ENCODE assay signal across 1 cellular context in the genomic region with DNA sequence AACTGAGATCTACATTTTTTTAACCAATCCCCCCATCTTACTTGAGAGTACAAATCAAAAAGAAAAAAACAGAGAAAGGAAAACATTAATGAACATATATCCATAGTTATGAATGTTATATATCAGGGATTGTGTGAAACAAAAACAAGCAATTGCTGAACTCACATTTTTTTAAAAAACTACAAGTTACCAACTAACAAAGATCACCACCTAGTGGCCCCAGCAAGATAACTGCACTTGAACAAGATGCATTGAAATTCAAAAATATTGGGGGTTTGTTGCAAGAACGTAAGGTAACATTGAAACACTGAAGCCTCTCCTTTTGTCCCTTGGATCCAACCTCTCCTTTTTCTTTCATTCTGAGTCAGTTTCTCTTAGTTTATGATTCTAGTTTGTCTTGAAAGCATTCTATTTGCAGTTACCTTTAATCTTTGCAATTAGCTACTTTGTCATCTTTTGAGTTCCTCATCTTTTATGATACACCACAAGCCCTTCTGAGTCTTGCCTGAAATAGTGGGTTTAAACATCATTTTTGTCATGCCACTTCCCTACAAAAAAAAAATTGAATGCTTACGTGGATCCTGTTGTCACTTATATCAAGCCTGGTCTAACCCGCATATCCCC.
TF ChIP-seq lines count a peak whose summit lies in the region.

No MANE protein-coding gene starts in this region.

TF ChIP-seq in K562, 482 proteins besides CTCF, POLR2A, EP300 and RAD21 (continued from another document):
- TF ChIP-seq, protein P1, sequence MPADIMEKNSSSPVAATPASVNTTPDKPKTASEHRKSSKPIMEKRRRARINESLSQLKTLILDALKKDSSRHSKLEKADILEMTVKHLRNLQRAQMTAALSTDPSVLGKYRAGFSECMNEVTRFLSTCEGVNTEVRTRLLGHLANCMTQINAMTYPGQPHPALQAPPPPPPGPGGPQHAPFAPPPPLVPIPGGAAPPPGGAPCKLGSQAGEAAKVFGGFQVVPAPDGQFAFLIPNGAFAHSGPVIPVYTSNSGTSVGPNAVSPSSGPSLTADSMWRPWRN (IDR thresholded peaks at IDR 0.05; ENCODE audit: low read depth), result no peak
- TF ChIP-seq, protein P2, sequence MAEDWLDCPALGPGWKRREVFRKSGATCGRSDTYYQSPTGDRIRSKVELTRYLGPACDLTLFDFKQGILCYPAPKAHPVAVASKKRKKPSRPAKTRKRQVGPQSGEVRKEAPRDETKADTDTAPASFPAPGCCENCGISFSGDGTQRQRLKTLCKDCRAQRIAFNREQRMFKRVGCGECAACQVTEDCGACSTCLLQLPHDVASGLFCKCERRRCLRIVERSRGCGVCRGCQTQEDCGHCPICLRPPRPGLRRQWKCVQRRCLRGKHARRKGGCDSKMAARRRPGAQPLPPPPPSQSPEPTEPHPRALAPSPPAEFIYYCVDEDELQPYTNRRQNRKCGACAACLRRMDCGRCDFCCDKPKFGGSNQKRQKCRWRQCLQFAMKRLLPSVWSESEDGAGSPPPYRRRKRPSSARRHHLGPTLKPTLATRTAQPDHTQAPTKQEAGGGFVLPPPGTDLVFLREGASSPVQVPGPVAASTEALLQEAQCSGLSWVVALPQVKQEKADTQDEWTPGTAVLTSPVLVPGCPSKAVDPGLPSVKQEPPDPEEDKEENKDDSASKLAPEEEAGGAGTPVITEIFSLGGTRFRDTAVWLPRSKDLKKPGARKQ (CRISPR knock-in tag; IDR thresholded peaks at IDR 0.05), result no peak
- TF ChIP-seq MCM5 (IDR thresholded peaks at IDR 0.05; ENCODE audit: low read depth) (no peak), ZNF584 (CRISPR knock-in tag; IDR thresholded peaks at IDR 0.05; ENCODE audit: low read depth) (no peak), PHF21A (IDR thresholded peaks at IDR 0.05; ENCODE audit: borderline replicate concordance, low read depth) (no peak), HNRNPL (IDR thresholded peaks at IDR 0.05; ENCODE audit: low read depth, low read length) (no peak), POU5F1 (IDR thresholded peaks at IDR 0.05; ENCODE audit: borderline replicate concordance, low read depth, low read length, partially characterized antibody) (no peak), SLC30A9 (CRISPR knock-in tag; IDR thresholded peaks at IDR 0.05) (no peak), C11orf30 (IDR thresholded peaks at IDR 0.05; ENCODE audit: low read depth) (peak; percentile 51; the same call in 1 of the 2 replicates), NFE2 (IDR thresholded peaks at IDR 0.05; ENCODE audit: low read depth) (no peak), TOE1 (IDR thresholded peaks at IDR 0.05; ENCODE audit: borderline replicate concordance) (no peak), TOE1 (CRISPR knock-in tag; IDR thresholded peaks at IDR 0.05; ENCODE audit: borderline replicate concordance, low read depth) (no peak), ZBTB7A (IDR thresholded peaks at IDR 0.05; ENCODE audit: borderline replicate concordance, control insufficient read depth, low read depth, low read length) (no peak), ZNF436 (CRISPR knock-in tag; IDR thresholded peaks at IDR 0.05) (no peak), HEY1 (CRISPR knock-in tag; IDR thresholded peaks at IDR 0.05; ENCODE audit: borderline replicate concordance) (no peak), TAF9B (IDR thresholded peaks at IDR 0.05; ENCODE audit: partially characterized antibody) (no peak), ILK (tag; IDR thresholded peaks at IDR 0.05; ENCODE audit: borderline replicate concordance, low read depth) (no peak), FOXM1 (IDR thresholded peaks at IDR 0.05; ENCODE audit: low read depth) (no peak), FOXM1 (CRISPR knock-in tag; IDR thresholded peaks at IDR 0.05; ENCODE audit: low read depth) (no peak), ZNF134 (CRISPR knock-in tag; conservative IDR thresholded peaks at IDR 0.05) (no peak), DNMT1 (IDR thresholded peaks at IDR 0.05) (no peak), ESRRA (IDR thresholded peaks at IDR 0.05; ENCODE audit: borderline replicate concordance, low read depth) (no peak), NCOR1 (IDR thresholded peaks at IDR 0.05) (no peak)
- TF ChIP-seq, protein P3, sequence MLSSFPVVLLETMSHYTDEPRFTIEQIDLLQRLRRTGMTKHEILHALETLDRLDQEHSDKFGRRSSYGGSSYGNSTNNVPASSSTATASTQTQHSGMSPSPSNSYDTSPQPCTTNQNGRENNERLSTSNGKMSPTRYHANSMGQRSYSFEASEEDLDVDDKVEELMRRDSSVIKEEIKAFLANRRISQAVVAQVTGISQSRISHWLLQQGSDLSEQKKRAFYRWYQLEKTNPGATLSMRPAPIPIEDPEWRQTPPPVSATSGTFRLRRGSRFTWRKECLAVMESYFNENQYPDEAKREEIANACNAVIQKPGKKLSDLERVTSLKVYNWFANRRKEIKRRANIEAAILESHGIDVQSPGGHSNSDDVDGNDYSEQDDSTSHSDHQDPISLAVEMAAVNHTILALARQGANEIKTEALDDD (IDR thresholded peaks at IDR 0.05), result no peak
- TF ChIP-seq, protein P4, sequence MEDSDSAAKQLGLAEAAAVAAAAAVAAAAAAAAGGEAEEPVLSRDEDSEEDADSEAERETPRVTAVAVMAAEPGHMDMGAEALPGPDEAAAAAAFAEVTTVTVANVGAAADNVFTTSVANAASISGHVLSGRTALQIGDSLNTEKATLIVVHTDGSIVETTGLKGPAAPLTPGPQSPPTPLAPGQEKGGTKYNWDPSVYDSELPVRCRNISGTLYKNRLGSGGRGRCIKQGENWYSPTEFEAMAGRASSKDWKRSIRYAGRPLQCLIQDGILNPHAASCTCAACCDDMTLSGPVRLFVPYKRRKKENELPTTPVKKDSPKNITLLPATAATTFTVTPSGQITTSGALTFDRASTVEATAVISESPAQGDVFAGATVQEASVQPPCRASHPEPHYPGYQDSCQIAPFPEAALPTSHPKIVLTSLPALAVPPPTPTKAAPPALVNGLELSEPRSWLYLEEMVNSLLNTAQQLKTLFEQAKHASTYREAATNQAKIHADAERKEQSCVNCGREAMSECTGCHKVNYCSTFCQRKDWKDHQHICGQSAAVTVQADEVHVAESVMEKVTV (CRISPR knock-in tag; IDR thresholded peaks at IDR 0.05), result peak; percentile 68
